25 cellular contexts compared by ENCODE assay signal in genomic region chr16:57840833-57841232, GRCh38. TPM values are rescaled to one million over a fixed set of nuclear protein-coding genes. Genes with fewer than 3 reads are reported as not detected.
"Had no signal": no experiment of that assay in that cellular context is flagged by ENCODE, and none has a peak within 500 bp of the region (broad histone marks: within the 10 kb centered on the region; RNA-seq: fewer than 3 reads in every experiment).

No MANE protein-coding gene starts in this region.

- H3K27me3 Mint-ChIP-seq: activated naive CD8-positive, alpha-beta T cell had no signal

- H3K79me2 ChIP-seq: parathyroid adenoma had no signal

- H3K36me3 ChIP-seq: colonic mucosa, left lung, right atrium auricular region, suprapubic skin, uterus had no signal

- FAIRE-seq: frontal cortex had no signal

- H3K36me3 Mint-ChIP-seq: activated naive CD8-positive, alpha-beta T cell; type B pancreatic cell had no signal

- H3K9me3 Mint-ChIP-seq: activated T-cell treated with anti-CD3 and anti-CD28 coated beads, Interleukin-2, amount 50 U/mL, for 72 hours; nephron progenitor cell; type B pancreatic cell had no signal

- H3K9me3 ChIP-seq: body of pancreas, colonic mucosa, left lung, right atrium auricular region, suprapubic skin, uterus had no signal

- H3K27me3 ChIP-seq: body of pancreas, colonic mucosa, dorsolateral prefrontal cortex, left lung, right atrium auricular region, suprapubic skin, uterus had no signal

- H3K4me1 ChIP-seq: colonic mucosa, left lung, parathyroid adenoma, right atrium auricular region, uterus had no signal

- H3K4me3 ChIP-seq: body of pancreas, colonic mucosa, dorsolateral prefrontal cortex, left lung, lung, right atrium auricular region, suprapubic skin, uterus had no signal

- H3K27ac ChIP-seq: colonic mucosa, dorsolateral prefrontal cortex, left lung, parathyroid adenoma, right atrium auricular region, suprapubic skin, uterus had no signal

- H2AFZ ChIP-seq: parathyroid adenoma had no signal

- H3K9ac ChIP-seq: parathyroid adenoma had no signal

- DNase-seq: activated CD4-positive, alpha-beta T cell treated with anti-CD3 and anti-CD28 coated beads for 36 hours; activated CD4-positive, alpha-beta T cell treated with anti-CD3 and anti-CD28 coated beads, Interleukin-2, amount 50 U/mL, for 4 hours; activated CD4-positive, CD25-positive, alpha-beta regulatory T cell; activated naive CD4-positive, alpha-beta T cell treated with Interleukin-2 at 50 U/mL for 16 hours; activated T-cell treated with anti-CD3 and anti-CD28 coated beads for 4 hours; activated T-cell treated with anti-CD3 and anti-CD28 coated beads, Interleukin-2, amount 50 U/mL, for 72 hours; anterior cingulate cortex; body of pancreas; colonic mucosa; effector memory CD4-positive, alpha-beta T cell; kidney glomerular epithelial cell; left lung; nephron progenitor cell; nucleus accumbens; stimulated activated naive CD4-positive, alpha-beta T cell; uterus had no signal

- ATAC-seq: activated CD4-positive, alpha-beta T cell treated with anti-CD3 and anti-CD28 coated beads for 36 hours; activated T-cell treated with anti-CD3 and anti-CD28 coated beads, Interleukin-2, amount 50 U/mL, for 72 hours; body of pancreas; left lung had no signal

- H3K27ac Mint-ChIP-seq: activated CD4-positive, alpha-beta T cell treated with anti-CD3 and anti-CD28 coated beads for 36 hours; activated naive CD8-positive, alpha-beta T cell; activated T-cell treated with anti-CD3 and anti-CD28 coated beads, Interleukin-2, amount 50 U/mL, for 72 hours; nephron progenitor cell; type B pancreatic cell had no signal

- H3K4me3 Mint-ChIP-seq: activated CD4-positive, alpha-beta T cell treated with anti-CD3 and anti-CD28 coated beads for 36 hours; activated naive CD8-positive, alpha-beta T cell; activated T-cell treated with anti-CD3 and anti-CD28 coated beads, Interleukin-2, amount 50 U/mL, for 72 hours; nephron progenitor cell; type B pancreatic cell had no signal

RNA-seq across cellular contexts. Expression of gene KIFC3, which starts 38.5 kb away (rescaled TPM):
- total RNA-seq: T-helper 2 cell treated with Interferon-gamma antibody and Interleukin-4, amounts not matched to agents 100 ng/mL and 5 ng/mL, for 36 hours had no signal
